Comparison of ENCODE assay signal across 26 cellular contexts in the genomic region with DNA sequence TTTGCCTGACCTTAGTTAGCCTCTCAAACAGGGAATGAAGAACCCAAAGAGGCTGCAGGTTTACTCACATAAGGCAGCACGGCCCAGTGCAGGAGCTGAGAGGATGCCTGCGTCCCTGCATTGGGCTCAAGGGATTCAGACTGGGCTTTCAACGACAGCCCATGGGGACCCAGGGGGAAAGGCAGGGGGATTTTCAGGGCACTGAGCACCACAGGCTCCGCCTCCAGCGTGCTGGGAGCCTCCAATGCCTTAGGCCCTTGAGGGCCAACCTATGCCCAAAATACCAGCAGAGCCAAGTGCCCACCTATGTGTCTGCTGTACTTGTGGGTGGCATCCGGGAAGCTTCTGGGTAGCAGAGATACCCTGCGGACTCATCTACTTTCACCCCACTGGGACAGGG.
"Had no signal": no experiment of that assay in that cellular context is flagged by ENCODE, and none has a peak within 500 bp of the region (broad histone marks: within the 10 kb centered on the region; RNA-seq: fewer than 3 reads in every experiment).

No MANE protein-coding gene starts in this region.

- H3K9me3 ChIP-seq: left ventricle myocardium inferior, pancreas, prostate gland, sigmoid colon, spleen, suprapubic skin, thoracic aorta, tibial artery, upper lobe of right lung had no signal

- H3K9ac ChIP-seq: neural progenitor cell had no signal

- FAIRE-seq: pancreas, small intestine, urothelium cell line had no signal

- H3K27me3 ChIP-seq: hepatocyte, neural progenitor cell, pancreas, sigmoid colon, spleen, suprapubic skin, tibial artery, upper lobe of right lung had no signal

- H3K4me3 Mint-ChIP-seq: mesothelial cell of epicardium; naive thymus-derived CD4-positive, alpha-beta T cell; nephron progenitor cell; neural progenitor cell; stimulated activated effector memory CD8-positive, alpha-beta T cell treated with anti-CD3 and anti-CD28 coated beads, Interleukin-12 subunit alpha, Interleukin-12 subunit beta, amount 100 ng/mL, for 72 hours; stimulated activated naive CD8-positive, alpha-beta T cell treated with anti-CD3 and anti-CD28 coated beads, Interleukin-15, Interleukin-2, amounts not matched to agents 100 ng/mL and 50 ng/mL, for 24 hours had no signal

- H3K27ac Mint-ChIP-seq: mesothelial cell of epicardium; naive thymus-derived CD4-positive, alpha-beta T cell; nephron progenitor cell; neural progenitor cell; stimulated activated effector memory CD8-positive, alpha-beta T cell treated with anti-CD3 and anti-CD28 coated beads, Interleukin-12 subunit alpha, Interleukin-12 subunit beta, amount 100 ng/mL, for 72 hours; stimulated activated naive CD8-positive, alpha-beta T cell treated with anti-CD3 and anti-CD28 coated beads, Interleukin-15, Interleukin-2, amounts not matched to agents 100 ng/mL and 50 ng/mL, for 24 hours had no signal

- H2AFZ ChIP-seq: hepatocyte, neural progenitor cell had no signal

- H3K79me2 ChIP-seq: hepatocyte had no signal

- H3K36me3 ChIP-seq: neural progenitor cell had no signal

- H3K27me3 Mint-ChIP-seq: naive thymus-derived CD4-positive, alpha-beta T cell; stimulated activated naive CD8-positive, alpha-beta T cell treated with anti-CD3 and anti-CD28 coated beads, Interleukin-15, Interleukin-2, amounts not matched to agents 100 ng/mL and 50 ng/mL, for 24 hours had no signal

- ATAC-seq: naive thymus-derived CD4-positive, alpha-beta T cell; pancreas; right cardiac atrium; stimulated activated effector memory CD8-positive, alpha-beta T cell treated with anti-CD3 and anti-CD28 coated beads, Interleukin-12 subunit alpha, Interleukin-12 subunit beta, amount 100 ng/mL, for 72 hours; upper lobe of right lung had no signal

- H3K27ac ChIP-seq: hepatocyte, left ventricle myocardium inferior, neural progenitor cell, pancreas, prostate gland, sigmoid colon, spleen, suprapubic skin, thoracic aorta, tibial artery, upper lobe of right lung had no signal

- H3K4me3 ChIP-seq: hepatocyte, left ventricle myocardium inferior, lung, neural progenitor cell, pancreas, prostate gland, sigmoid colon, spleen, suprapubic skin, thoracic aorta, tibial artery, upper lobe of right lung had no signal

- DNase-seq: islet precursor cell; left ventricle myocardium inferior; mesendoderm; naive thymus-derived CD4-positive, alpha-beta T cell; nephron progenitor cell; pancreas; retina; right cardiac atrium; sigmoid colon; small intestine; spleen; stimulated activated CD4-positive, alpha-beta T cell treated with anti-CD3 and anti-CD28 coated beads, Interleukin-4, amount 100 ng/mL, for 24 hours; stimulated activated naive CD4-positive, alpha-beta T cell; tibial artery; trophoblast cell; upper lobe of right lung had no signal

- H3K4me2 ChIP-seq: hepatocyte, neural progenitor cell had no signal

- H3K9me3 Mint-ChIP-seq: mesothelial cell of epicardium; naive thymus-derived CD4-positive, alpha-beta T cell; nephron progenitor cell; neural progenitor cell; stimulated activated effector memory CD8-positive, alpha-beta T cell treated with anti-CD3 and anti-CD28 coated beads, Interleukin-12 subunit alpha, Interleukin-12 subunit beta, amount 100 ng/mL, for 72 hours; stimulated activated naive CD8-positive, alpha-beta T cell treated with anti-CD3 and anti-CD28 coated beads, Interleukin-15, Interleukin-2, amounts not matched to agents 100 ng/mL and 50 ng/mL, for 24 hours had no signal

- H3K4me1 Mint-ChIP-seq: neural progenitor cell had no signal

- H3K4me1 ChIP-seq: neural progenitor cell, pancreas, prostate gland, sigmoid colon, suprapubic skin, tibial artery, upper lobe of right lung had no signal
